In genomic region chr7:148289630-148290029, GRCh38 we compare ENCODE assay signal across 1 cellular context.
TF ChIP-seq lines count a peak whose summit lies in the region.

No MANE protein-coding gene starts in this region.

TF ChIP-seq in GM12878, 131 proteins besides CTCF, POLR2A, EP300 and RAD21 (continued from another document and continues in another):
- no peak for TF ChIP-seq ZNF592 (IDR thresholded peaks at IDR 0.05)
- TF ChIP-seq JUNB (IDR thresholded peaks at IDR 0.05) = peak; percentile 38; the same call in 1 of the 2 replicates
- no peak for TF ChIP-seq ZBTB11 (CRISPR knock-in tag; IDR thresholded peaks at IDR 0.05)
- 0 out of 2 replicates have a peak, but pooled peaks have one; percentile 31 for TF ChIP-seq FOXM1 (IDR thresholded peaks at IDR 0.05; ENCODE audit: low read depth, low read length)
- TF ChIP-seq NR2F1 (conservative IDR thresholded peaks at IDR 0.05) = no peak
- TF ChIP-seq CHD2 (IDR thresholded peaks at IDR 0.05; ENCODE audit: borderline replicate concordance, low read depth, low read length) = no peak
- TF ChIP-seq ATF7 (IDR thresholded peaks at IDR 0.05; ENCODE audit: low read depth) = no peak
- no peak for TF ChIP-seq SKIL (IDR thresholded peaks at IDR 0.05; ENCODE audit: low read depth, poor library complexity, severe bottlenecking)
- no peak for TF ChIP-seq E2F4 (IDR thresholded peaks at IDR 0.05; ENCODE audit: low read depth, low read length)
- TF ChIP-seq CBX5 (IDR thresholded peaks at IDR 0.05; ENCODE audit: low read depth) = 0 out of 2 replicates have a peak, but pooled peaks have one; percentile 26
- no peak for TF ChIP-seq CBFB (IDR thresholded peaks at IDR 0.05; ENCODE audit: low read depth)
- no peak for TF ChIP-seq SRF (IDR thresholded peaks at IDR 0.05; ENCODE audit: low read depth in 2 of 2, low read length in 2 of 2)
- TF ChIP-seq NFIC (IDR thresholded peaks at IDR 0.05; ENCODE audit: low read depth, low read length) = peak; percentile 78
- no peak for TF ChIP-seq NR2C2 (IDR thresholded peaks at IDR 0.05; ENCODE audit: borderline replicate concordance, control insufficient read depth, insufficient read length, low read depth)
- no peak for TF ChIP-seq SIX5 (IDR thresholded peaks at IDR 0.05; ENCODE audit: low read depth, low read length, severe bottlenecking)
- no peak for TF ChIP-seq E2F8 (IDR thresholded peaks at IDR 0.05; ENCODE audit: low read depth, partially characterized antibody)
- TF ChIP-seq BRCA1 (IDR thresholded peaks at IDR 0.05; ENCODE audit: low read depth, low read length) = no peak
- TF ChIP-seq RELA (IDR thresholded peaks at IDR 0.05; ENCODE audit: borderline replicate concordance, partially characterized antibody) = no peak
- no peak for TF ChIP-seq EZH2 (IDR thresholded peaks at IDR 0.05; ENCODE audit: borderline replicate concordance, control insufficient read depth, low read depth, low read length)
- peak; percentile 62; the same call in 1 of the 2 replicates for TF ChIP-seq CREM (IDR thresholded peaks at IDR 0.05; ENCODE audit: low read depth)
- TF ChIP-seq IRF4 (IDR thresholded peaks at IDR 0.05; ENCODE audit: low read depth, low read length) = no peak
- no peak for TF ChIP-seq BMI1 (IDR thresholded peaks at IDR 0.05; ENCODE audit: borderline replicate concordance)
- no peak for TF ChIP-seq EED (IDR thresholded peaks at IDR 0.05; ENCODE audit: low read depth)
- TF ChIP-seq SMAD1 (IDR thresholded peaks at IDR 0.05; ENCODE audit: low read depth, partially characterized antibody) = no peak
- no peak for TF ChIP-seq POLR2AphosphoS5 (IDR thresholded peaks at IDR 0.05; ENCODE audit: low read length)
- TF ChIP-seq MEF2A (IDR thresholded peaks at IDR 0.05; ENCODE audit: insufficient read depth, low read depth, low read length) = peak; percentile 94
- TF ChIP-seq MXI1 (IDR thresholded peaks at IDR 0.05; ENCODE audit: low read depth, low read length) = no peak
- no peak for TF ChIP-seq RCOR1 (conservative IDR thresholded peaks at IDR 0.05; ENCODE audit: low read depth, low read length)
- TF ChIP-seq MYB (IDR thresholded peaks at IDR 0.05; ENCODE audit: borderline replicate concordance, low read depth, low read length) = no peak
- no peak for TF ChIP-seq HDAC2 (IDR thresholded peaks at IDR 0.05)
- peak; percentile 79 for TF ChIP-seq RUNX3 (IDR thresholded peaks at IDR 0.05; ENCODE audit: low read length)
- no peak for TF ChIP-seq SIN3A (IDR thresholded peaks at IDR 0.05; ENCODE audit: low read depth, low read length)
- no peak; the same call in 1 of the 2 replicates for TF ChIP-seq MTA3 (IDR thresholded peaks at IDR 0.05; ENCODE audit: borderline replicate concordance, low read length)
- TF ChIP-seq ATF2 (IDR thresholded peaks at IDR 0.05; ENCODE audit: low read length) = peak; percentile 94
- no peak for TF ChIP-seq BACH1 (IDR thresholded peaks at IDR 0.05; ENCODE audit: borderline replicate concordance)
- no peak for TF ChIP-seq NKRF (conservative IDR thresholded peaks at IDR 0.05)
- TF ChIP-seq IKZF2 (IDR thresholded peaks at IDR 0.05) = no peak
- TF ChIP-seq CEBPZ (IDR thresholded peaks at IDR 0.05; ENCODE audit: low read depth, low read length) = no peak
